ENCODE assay signal across 8 cellular contexts in genomic region chr16:89827383-89828198, GRCh38. TPM values are rescaled to one million over a fixed set of nuclear protein-coding genes. Genes with fewer than 3 reads are reported as not detected.
A peak's percentile ranks its signal among the peaks of the same experiment; 100 is the strongest.
DNase-seq lines count a peak whose midpoint lies in the region; ATAC-seq and TF ChIP-seq lines count a peak whose summit lies in the region.

No MANE protein-coding gene starts in this region.

- peak overlapping the region; percentile 57 to 61 for H3K4me3 ChIP-seq in cardiac fibroblast (replicated peaks in 1 of 2; ENCODE audit: low read depth in 2 of 2, low read length in 2 of 2)
- peak overlapping the region; percentile 48 for H3K4me3 ChIP-seq in kidney epithelial cell (ENCODE audit: low read depth, low read length)
- peak overlapping the region; percentile 59 to 61 for H3K4me3 ChIP-seq in stomach smooth muscle (ENCODE audit: low read length in 2 of 2)

- peak overlapping the region in 1 of 2 donors; percentile 29 for H3K9ac ChIP-seq in stomach smooth muscle (ENCODE audit: low read length in 2 of 2)

- peaks cover 14% of the 10 kb centered on the region for H3K4me1 ChIP-seq in stomach smooth muscle (ENCODE audit: control insufficient read depth, insufficient read depth, low read length)

- peak; percentile 73 for DNase-seq in ELR (ENCODE audit: low read depth)
- peak; percentile 43 for DNase-seq in NCI-H226
- peak; percentile 59 to 81 for DNase-seq in cardiac fibroblast (ENCODE audit: low read depth in 2 of 2)
- no peak for DNase-seq in kidney epithelial cell (ENCODE audit: low read depth)
- no peak for DNase-seq in activated CD4-positive, alpha-beta T cell treated with anti-CD3 and anti-CD28 coated beads, Interleukin-2, amount 50 U/mL, for 48 hours
- no peak for DNase-seq in activated naive CD4-positive, alpha-beta T cell treated with anti-CD3 and anti-CD28 coated beads, Interleukin-2, amount 50 U/mL, for 16 hours

- H3K36me3 ChIP-seq in kidney epithelial cell (ENCODE audit: control insufficient read depth, insufficient read depth, low read length), result no peaks in the 10 kb centered on the region
- no peaks in the 10 kb centered on the region for H3K36me3 ChIP-seq in stomach smooth muscle (ENCODE audit: control insufficient read depth in 2 of 2, insufficient read depth in 2 of 2, low read length in 2 of 2)

- H3K27ac ChIP-seq in stomach smooth muscle (ENCODE audit: low read length), result no peak overlapping the region

- no peak for TF ChIP-seq CTCF in cardiac fibroblast (IDR thresholded peaks at IDR 0.05; ENCODE audit: low read depth, low read length)
- no peak for TF ChIP-seq CTCF in kidney epithelial cell (IDR thresholded peaks at IDR 0.05; ENCODE audit: insufficient read depth, low read length, poor library complexity, severe bottlenecking)

- ATAC-seq in HG02973 (IDR thresholded peaks at IDR 0.05; ENCODE audit: unreplicated experiment), result no peak

- H3K9me3 ChIP-seq in stomach smooth muscle (ENCODE audit: control insufficient read depth in 2 of 2, low read length in 2 of 2), result no peaks in the 10 kb centered on the region

- H3K27me3 ChIP-seq in kidney epithelial cell (ENCODE audit: control insufficient read depth, insufficient read depth, low read length), result no peaks in the 10 kb centered on the region
- H3K27me3 ChIP-seq in stomach smooth muscle (ENCODE audit: control insufficient read depth in 1 of 2, insufficient read depth in 2 of 2, low read length in 2 of 2), result no peaks in the 10 kb centered on the region

RNA-seq across cellular contexts. Expression of gene SPIRE2, which starts 0.7 kb away (rescaled TPM):
- 1.2 and 1.4 TPM in 2 replicates for total RNA-seq in kidney epithelial cell

RNA-seq across cellular contexts. Expression of gene FANCA, which starts 11.1 kb away (rescaled TPM):
- 16.0 and 19.1 TPM in 2 replicates for total RNA-seq in kidney epithelial cell

RNA-seq across cellular contexts. Expression of gene TCF25, which starts 45.8 kb away (rescaled TPM):
- total RNA-seq in kidney epithelial cell, result 145 and 149 TPM in 2 replicates

Comparison
In these comparisons a context has a peak if more than half of its experiments do, and no peak if none do; other contexts are left out.
1. DNase-seq: peak in ELR (single experiment), NCI-H226 (single experiment) and cardiac fibroblast (2 of 2); none in kidney epithelial cell (single experiment), activated CD4-positive, alpha-beta T cell treated with anti-CD3 and anti-CD28 coated beads, Interleukin-2, amount 50 U/mL, for 48 hours (0 of 2) and activated naive CD4-positive, alpha-beta T cell treated with anti-CD3 and anti-CD28 coated beads, Interleukin-2, amount 50 U/mL, for 16 hours (single experiment).
2. Peak in every context shown above with its lines, with median percentiles within 50 percentile points of each other: H3K4me3 ChIP-seq.